In genomic region chr18:24021505-24021904, GRCh38 we compare ENCODE assay signal across 15 cellular contexts. TPM values are rescaled to one million over a fixed set of nuclear protein-coding genes. Genes with fewer than 3 reads are reported as not detected.
DNase-seq lines count a peak whose midpoint lies in the region; ATAC-seq lines count a peak whose summit lies in the region.
"Had no signal": no experiment of that assay in that cellular context is flagged by ENCODE, and none has a peak within 500 bp of the region (broad histone marks: within the 10 kb centered on the region; RNA-seq: fewer than 3 reads in every experiment).

No MANE protein-coding gene starts in this region.

- ATAC-seq in naive B cell (ENCODE audit: low read depth in 2 of 2) = no peak
- ATAC-seq: HepG2 had no signal

- H3K27ac Mint-ChIP-seq in T-helper 2 cell treated with Interferon-gamma antibody and Interleukin-4, amounts not matched to agents 5 μg/mL and 100 μg/mL, for 36 hours = no peak overlapping the region
- H3K27ac Mint-ChIP-seq in activated CD4-positive, alpha-beta memory T cell treated with anti-CD3 and anti-CD28 coated beads, Interleukin-2, amount 10 ng/mL, durations not matched to agents 7 days and 5 days = peak overlapping the region; percentile 5
- H3K27ac Mint-ChIP-seq in naive B cell = peak overlapping the region; percentile 12 to 86 (median 42)
- H3K27ac Mint-ChIP-seq: brain, nephron had no signal

- H3K27me3 Mint-ChIP-seq in T-helper 2 cell treated with Interferon-gamma antibody and Interleukin-4, amounts not matched to agents 5 μg/mL and 100 μg/mL, for 36 hours (ENCODE audit: low read depth) = no peaks in the 10 kb centered on the region
- H3K27me3 Mint-ChIP-seq in activated CD4-positive, alpha-beta memory T cell treated with anti-CD3 and anti-CD28 coated beads, Interleukin-2, amount 10 ng/mL, durations not matched to agents 7 days and 5 days = no peaks in the 10 kb centered on the region
- H3K27me3 Mint-ChIP-seq in naive B cell = no peaks in the 10 kb centered on the region
- H3K27me3 Mint-ChIP-seq: brain had no signal

- CTCF ChIA-PET in activated CD4-positive, alpha-beta memory T cell treated with anti-CD3 and anti-CD28 coated beads, Interleukin-2, amount 10 ng/mL, durations not matched to agents 7 days and 5 days (lab: Charles Lee) = interaction anchor here (0.6 kb wide), 1 partner anchor 57 kb away, joined by 4 read pairs; no protein-coding TSS in a partner anchor

- POLR2A ChIA-PET in activated CD4-positive, alpha-beta memory T cell treated with anti-CD3 and anti-CD28 coated beads, Interleukin-2, amount 10 ng/mL, durations not matched to agents 7 days and 5 days (lab: Charles Lee) = interaction anchor here (1.5 kb wide), 1 partner anchor 11 kb away, joined by 6 read pairs; no protein-coding TSS in a partner anchor

- peaks cover 67% of the 10 kb centered on the region for H3K36me3 Mint-ChIP-seq in T-helper 2 cell treated with Interferon-gamma antibody and Interleukin-4, amounts not matched to agents 5 μg/mL and 100 μg/mL, for 36 hours (ENCODE audit: low read depth)
- H3K36me3 Mint-ChIP-seq in activated CD4-positive, alpha-beta memory T cell treated with anti-CD3 and anti-CD28 coated beads, Interleukin-2, amount 10 ng/mL, durations not matched to agents 7 days and 5 days (ENCODE audit: low read depth) = peaks cover 83% of the 10 kb centered on the region
- H3K36me3 Mint-ChIP-seq in naive B cell = peaks cover 0 to 3% of the 10 kb centered on the region in 2 donors

- DNase-seq in T-helper 2 cell treated with Interferon-gamma antibody and Interleukin-4, amounts not matched to agents 5 μg/mL and 100 μg/mL, for 36 hours (ENCODE audit: low spot score) = no peak
- DNase-seq in T-helper 2 cell (no peak), GF-D8 (lab: John Stamatoyannopoulos, UW) (peak; percentile 55), naive B cell (no peak), iPS-NIHi11 (ENCODE audit: low spot score) (no peak), NCI-H510A (lab: John Stamatoyannopoulos, UW) (no peak), HuH-7 (ENCODE audit: low spot score) (no peak)
- no peak for DNase-seq in activated CD4-positive, alpha-beta memory T cell treated with anti-CD3 and anti-CD28 coated beads, Interleukin-2, amount 10 ng/mL, durations not matched to agents 7 days and 5 days
- DNase-seq: dermis blood vessel endothelial cell, erythroblast, NCI-H1048, SW 1271 had no signal

- H3K9me3 Mint-ChIP-seq in T-helper 2 cell treated with Interferon-gamma antibody and Interleukin-4, amounts not matched to agents 5 μg/mL and 100 μg/mL, for 36 hours = no peaks in the 10 kb centered on the region
- H3K9me3 Mint-ChIP-seq in activated CD4-positive, alpha-beta memory T cell treated with anti-CD3 and anti-CD28 coated beads, Interleukin-2, amount 10 ng/mL, durations not matched to agents 7 days and 5 days = no peaks in the 10 kb centered on the region
- no peaks in the 10 kb centered on the region for H3K9me3 Mint-ChIP-seq in naive B cell
- H3K9me3 Mint-ChIP-seq: brain, nephron had no signal

- H3K4me1 Mint-ChIP-seq in T-helper 2 cell treated with Interferon-gamma antibody and Interleukin-4, amounts not matched to agents 5 μg/mL and 100 μg/mL, for 36 hours (ENCODE audit: low read depth) = peaks cover 71% of the 10 kb centered on the region
- H3K4me1 Mint-ChIP-seq in activated CD4-positive, alpha-beta memory T cell treated with anti-CD3 and anti-CD28 coated beads, Interleukin-2, amount 10 ng/mL, durations not matched to agents 7 days and 5 days = peaks cover 99% of the 10 kb centered on the region
- peaks cover 62 to 84% (median 71%) of the 10 kb centered on the region in 3 donors for H3K4me1 Mint-ChIP-seq in naive B cell

- peak overlapping the region; percentile 16 for H3K4me3 Mint-ChIP-seq in T-helper 2 cell treated with Interferon-gamma antibody and Interleukin-4, amounts not matched to agents 5 μg/mL and 100 μg/mL, for 36 hours
- no peak overlapping the region for H3K4me3 Mint-ChIP-seq in activated CD4-positive, alpha-beta memory T cell treated with anti-CD3 and anti-CD28 coated beads, Interleukin-2, amount 10 ng/mL, durations not matched to agents 7 days and 5 days
- H3K4me3 Mint-ChIP-seq in naive B cell = peak overlapping the region in 4 of 8 donors; percentile 37 to 74 (median 46)
- H3K4me3 Mint-ChIP-seq: brain, nephron had no signal

RNA-seq across cellular contexts. Expression of gene TTC39C, which starts 7.0 kb away (rescaled TPM):
- total RNA-seq in activated CD4-positive, alpha-beta memory T cell treated with anti-CD3 and anti-CD28 coated beads, Interleukin-2, amount 10 ng/mL, durations not matched to agents 7 days and 5 days = 10 to 100 TPM; 94.0 to 94.4 TPM
- 10 to 100 TPM; 20.4 to 34.5 (median 24.3) TPM for polyA plus RNA-seq in naive B cell (ENCODE audit: low read depth in 6 of 6)
